ENCODE assay signal across 2 cellular contexts in the genomic region with DNA sequence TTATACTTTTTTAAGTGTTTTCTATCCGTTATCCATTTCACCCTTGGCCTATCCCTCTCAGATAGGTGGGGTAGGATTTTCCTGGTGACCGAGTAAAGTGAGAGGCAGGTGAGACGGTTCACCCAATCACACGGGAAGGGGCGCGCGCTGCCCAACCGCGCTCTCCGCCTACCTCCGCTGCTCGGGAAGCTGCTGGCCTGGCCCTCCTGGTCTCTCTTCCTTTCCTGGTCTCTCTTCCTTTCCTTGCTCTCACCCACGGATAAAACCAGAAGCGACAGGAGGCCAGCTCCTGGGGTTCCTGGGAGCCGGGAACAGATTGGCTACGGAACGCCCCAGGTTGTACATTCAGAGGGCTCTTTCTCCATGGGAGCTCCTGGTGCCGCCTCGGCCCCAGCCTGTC.
TF ChIP-seq lines count a peak whose summit lies in the region.

No MANE protein-coding gene starts in this region.

TF ChIP-seq in IMR-90, 13 proteins besides CTCF, POLR2A, EP300 and RAD21:
- TF ChIP-seq NFE2L2 (IDR thresholded peaks at IDR 0.05; ENCODE audit: low read depth, low read length), result no peak
- no peak for TF ChIP-seq SMC3 (IDR thresholded peaks at IDR 0.05; ENCODE audit: low read depth, low read length)
- TF ChIP-seq RCOR1 (IDR thresholded peaks at IDR 0.05; ENCODE audit: insufficient replicate concordance, low read length), result no peak
- TF ChIP-seq CHD1 (IDR thresholded peaks at IDR 0.05; ENCODE audit: low read depth, low read length), result no peak
- TF ChIP-seq FOS (IDR thresholded peaks at IDR 0.05; ENCODE audit: low read depth, low read length), result no peak

TF ChIP-seq in K562, 482 proteins besides CTCF, POLR2A, EP300 and RAD21:
- TF ChIP-seq, protein P1, sequence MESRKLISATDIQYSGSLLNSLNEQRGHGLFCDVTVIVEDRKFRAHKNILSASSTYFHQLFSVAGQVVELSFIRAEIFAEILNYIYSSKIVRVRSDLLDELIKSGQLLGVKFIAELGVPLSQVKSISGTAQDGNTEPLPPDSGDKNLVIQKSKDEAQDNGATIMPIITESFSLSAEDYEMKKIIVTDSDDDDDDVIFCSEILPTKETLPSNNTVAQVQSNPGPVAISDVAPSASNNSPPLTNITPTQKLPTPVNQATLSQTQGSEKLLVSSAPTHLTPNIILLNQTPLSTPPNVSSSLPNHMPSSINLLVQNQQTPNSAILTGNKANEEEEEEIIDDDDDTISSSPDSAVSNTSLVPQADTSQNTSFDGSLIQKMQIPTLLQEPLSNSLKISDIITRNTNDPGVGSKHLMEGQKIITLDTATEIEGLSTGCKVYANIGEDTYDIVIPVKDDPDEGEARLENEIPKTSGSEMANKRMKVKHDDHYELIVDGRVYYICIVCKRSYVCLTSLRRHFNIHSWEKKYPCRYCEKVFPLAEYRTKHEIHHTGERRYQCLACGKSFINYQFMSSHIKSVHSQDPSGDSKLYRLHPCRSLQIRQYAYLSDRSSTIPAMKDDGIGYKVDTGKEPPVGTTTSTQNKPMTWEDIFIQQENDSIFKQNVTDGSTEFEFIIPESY (CRISPR knock-in tag; IDR thresholded peaks at IDR 0.05), result peak; percentile 64
- TF ChIP-seq, protein P2, sequence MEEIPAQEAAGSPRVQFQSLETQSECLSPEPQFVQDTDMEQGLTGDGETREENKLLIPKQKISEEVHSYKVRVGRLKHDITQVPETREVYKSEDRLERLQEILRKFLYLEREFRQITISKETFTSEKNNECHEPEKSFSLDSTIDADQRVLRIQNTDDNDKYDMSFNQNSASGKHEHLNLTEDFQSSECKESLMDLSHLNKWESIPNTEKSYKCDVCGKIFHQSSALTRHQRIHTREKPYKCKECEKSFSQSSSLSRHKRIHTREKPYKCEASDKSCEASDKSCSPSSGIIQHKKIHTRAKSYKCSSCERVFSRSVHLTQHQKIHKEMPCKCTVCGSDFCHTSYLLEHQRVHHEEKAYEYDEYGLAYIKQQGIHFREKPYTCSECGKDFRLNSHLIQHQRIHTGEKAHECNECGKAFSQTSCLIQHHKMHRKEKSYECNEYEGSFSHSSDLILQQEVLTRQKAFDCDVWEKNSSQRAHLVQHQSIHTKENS (CRISPR knock-in tag; IDR thresholded peaks at IDR 0.05), result no peak
- TF ChIP-seq ZNF780A (CRISPR knock-in tag; IDR thresholded peaks at IDR 0.05) (no peak), ZNF445 (CRISPR knock-in tag; IDR thresholded peaks at IDR 0.05; ENCODE audit: low read depth) (no peak), ZNF785 (CRISPR knock-in tag; IDR thresholded peaks at IDR 0.05) (no peak), ZNF561 (CRISPR knock-in tag; conservative IDR thresholded peaks at IDR 0.05) (no peak), FOSL1 (tag; conservative IDR thresholded peaks at IDR 0.05) (no peak), ILK (tag; IDR thresholded peaks at IDR 0.05; ENCODE audit: borderline replicate concordance, low read depth) (no peak), CHD2 (IDR thresholded peaks at IDR 0.05; ENCODE audit: low read depth, low read length) (no peak), HMG20A (CRISPR knock-in tag; conservative IDR thresholded peaks at IDR 0.05) (no peak), MYNN (IDR thresholded peaks at IDR 0.05) (0 out of 2 replicates have a peak, but pooled peaks have one; percentile 5), MYNN (CRISPR knock-in tag; IDR thresholded peaks at IDR 0.05) (no peak)
- TF ChIP-seq, protein P3, sequence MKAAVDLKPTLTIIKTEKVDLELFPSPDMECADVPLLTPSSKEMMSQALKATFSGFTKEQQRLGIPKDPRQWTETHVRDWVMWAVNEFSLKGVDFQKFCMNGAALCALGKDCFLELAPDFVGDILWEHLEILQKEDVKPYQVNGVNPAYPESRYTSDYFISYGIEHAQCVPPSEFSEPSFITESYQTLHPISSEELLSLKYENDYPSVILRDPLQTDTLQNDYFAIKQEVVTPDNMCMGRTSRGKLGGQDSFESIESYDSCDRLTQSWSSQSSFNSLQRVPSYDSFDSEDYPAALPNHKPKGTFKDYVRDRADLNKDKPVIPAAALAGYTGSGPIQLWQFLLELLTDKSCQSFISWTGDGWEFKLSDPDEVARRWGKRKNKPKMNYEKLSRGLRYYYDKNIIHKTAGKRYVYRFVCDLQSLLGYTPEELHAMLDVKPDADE (conservative IDR thresholded peaks at IDR 0.05; ENCODE audit: control insufficient read depth, low read depth, low read length), result no peak
- TF ChIP-seq, protein P4, sequence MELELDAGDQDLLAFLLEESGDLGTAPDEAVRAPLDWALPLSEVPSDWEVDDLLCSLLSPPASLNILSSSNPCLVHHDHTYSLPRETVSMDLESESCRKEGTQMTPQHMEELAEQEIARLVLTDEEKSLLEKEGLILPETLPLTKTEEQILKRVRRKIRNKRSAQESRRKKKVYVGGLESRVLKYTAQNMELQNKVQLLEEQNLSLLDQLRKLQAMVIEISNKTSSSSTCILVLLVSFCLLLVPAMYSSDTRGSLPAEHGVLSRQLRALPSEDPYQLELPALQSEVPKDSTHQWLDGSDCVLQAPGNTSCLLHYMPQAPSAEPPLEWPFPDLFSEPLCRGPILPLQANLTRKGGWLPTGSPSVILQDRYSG (tag; conservative IDR thresholded peaks at IDR 0.05; ENCODE audit: low read depth), result no peak
- TF ChIP-seq, protein P5, sequence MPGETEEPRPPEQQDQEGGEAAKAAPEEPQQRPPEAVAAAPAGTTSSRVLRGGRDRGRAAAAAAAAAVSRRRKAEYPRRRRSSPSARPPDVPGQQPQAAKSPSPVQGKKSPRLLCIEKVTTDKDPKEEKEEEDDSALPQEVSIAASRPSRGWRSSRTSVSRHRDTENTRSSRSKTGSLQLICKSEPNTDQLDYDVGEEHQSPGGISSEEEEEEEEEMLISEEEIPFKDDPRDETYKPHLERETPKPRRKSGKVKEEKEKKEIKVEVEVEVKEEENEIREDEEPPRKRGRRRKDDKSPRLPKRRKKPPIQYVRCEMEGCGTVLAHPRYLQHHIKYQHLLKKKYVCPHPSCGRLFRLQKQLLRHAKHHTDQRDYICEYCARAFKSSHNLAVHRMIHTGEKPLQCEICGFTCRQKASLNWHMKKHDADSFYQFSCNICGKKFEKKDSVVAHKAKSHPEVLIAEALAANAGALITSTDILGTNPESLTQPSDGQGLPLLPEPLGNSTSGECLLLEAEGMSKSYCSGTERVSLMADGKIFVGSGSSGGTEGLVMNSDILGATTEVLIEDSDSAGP (CRISPR knock-in tag; IDR thresholded peaks at IDR 0.05), result no peak
- TF ChIP-seq, protein P6, sequence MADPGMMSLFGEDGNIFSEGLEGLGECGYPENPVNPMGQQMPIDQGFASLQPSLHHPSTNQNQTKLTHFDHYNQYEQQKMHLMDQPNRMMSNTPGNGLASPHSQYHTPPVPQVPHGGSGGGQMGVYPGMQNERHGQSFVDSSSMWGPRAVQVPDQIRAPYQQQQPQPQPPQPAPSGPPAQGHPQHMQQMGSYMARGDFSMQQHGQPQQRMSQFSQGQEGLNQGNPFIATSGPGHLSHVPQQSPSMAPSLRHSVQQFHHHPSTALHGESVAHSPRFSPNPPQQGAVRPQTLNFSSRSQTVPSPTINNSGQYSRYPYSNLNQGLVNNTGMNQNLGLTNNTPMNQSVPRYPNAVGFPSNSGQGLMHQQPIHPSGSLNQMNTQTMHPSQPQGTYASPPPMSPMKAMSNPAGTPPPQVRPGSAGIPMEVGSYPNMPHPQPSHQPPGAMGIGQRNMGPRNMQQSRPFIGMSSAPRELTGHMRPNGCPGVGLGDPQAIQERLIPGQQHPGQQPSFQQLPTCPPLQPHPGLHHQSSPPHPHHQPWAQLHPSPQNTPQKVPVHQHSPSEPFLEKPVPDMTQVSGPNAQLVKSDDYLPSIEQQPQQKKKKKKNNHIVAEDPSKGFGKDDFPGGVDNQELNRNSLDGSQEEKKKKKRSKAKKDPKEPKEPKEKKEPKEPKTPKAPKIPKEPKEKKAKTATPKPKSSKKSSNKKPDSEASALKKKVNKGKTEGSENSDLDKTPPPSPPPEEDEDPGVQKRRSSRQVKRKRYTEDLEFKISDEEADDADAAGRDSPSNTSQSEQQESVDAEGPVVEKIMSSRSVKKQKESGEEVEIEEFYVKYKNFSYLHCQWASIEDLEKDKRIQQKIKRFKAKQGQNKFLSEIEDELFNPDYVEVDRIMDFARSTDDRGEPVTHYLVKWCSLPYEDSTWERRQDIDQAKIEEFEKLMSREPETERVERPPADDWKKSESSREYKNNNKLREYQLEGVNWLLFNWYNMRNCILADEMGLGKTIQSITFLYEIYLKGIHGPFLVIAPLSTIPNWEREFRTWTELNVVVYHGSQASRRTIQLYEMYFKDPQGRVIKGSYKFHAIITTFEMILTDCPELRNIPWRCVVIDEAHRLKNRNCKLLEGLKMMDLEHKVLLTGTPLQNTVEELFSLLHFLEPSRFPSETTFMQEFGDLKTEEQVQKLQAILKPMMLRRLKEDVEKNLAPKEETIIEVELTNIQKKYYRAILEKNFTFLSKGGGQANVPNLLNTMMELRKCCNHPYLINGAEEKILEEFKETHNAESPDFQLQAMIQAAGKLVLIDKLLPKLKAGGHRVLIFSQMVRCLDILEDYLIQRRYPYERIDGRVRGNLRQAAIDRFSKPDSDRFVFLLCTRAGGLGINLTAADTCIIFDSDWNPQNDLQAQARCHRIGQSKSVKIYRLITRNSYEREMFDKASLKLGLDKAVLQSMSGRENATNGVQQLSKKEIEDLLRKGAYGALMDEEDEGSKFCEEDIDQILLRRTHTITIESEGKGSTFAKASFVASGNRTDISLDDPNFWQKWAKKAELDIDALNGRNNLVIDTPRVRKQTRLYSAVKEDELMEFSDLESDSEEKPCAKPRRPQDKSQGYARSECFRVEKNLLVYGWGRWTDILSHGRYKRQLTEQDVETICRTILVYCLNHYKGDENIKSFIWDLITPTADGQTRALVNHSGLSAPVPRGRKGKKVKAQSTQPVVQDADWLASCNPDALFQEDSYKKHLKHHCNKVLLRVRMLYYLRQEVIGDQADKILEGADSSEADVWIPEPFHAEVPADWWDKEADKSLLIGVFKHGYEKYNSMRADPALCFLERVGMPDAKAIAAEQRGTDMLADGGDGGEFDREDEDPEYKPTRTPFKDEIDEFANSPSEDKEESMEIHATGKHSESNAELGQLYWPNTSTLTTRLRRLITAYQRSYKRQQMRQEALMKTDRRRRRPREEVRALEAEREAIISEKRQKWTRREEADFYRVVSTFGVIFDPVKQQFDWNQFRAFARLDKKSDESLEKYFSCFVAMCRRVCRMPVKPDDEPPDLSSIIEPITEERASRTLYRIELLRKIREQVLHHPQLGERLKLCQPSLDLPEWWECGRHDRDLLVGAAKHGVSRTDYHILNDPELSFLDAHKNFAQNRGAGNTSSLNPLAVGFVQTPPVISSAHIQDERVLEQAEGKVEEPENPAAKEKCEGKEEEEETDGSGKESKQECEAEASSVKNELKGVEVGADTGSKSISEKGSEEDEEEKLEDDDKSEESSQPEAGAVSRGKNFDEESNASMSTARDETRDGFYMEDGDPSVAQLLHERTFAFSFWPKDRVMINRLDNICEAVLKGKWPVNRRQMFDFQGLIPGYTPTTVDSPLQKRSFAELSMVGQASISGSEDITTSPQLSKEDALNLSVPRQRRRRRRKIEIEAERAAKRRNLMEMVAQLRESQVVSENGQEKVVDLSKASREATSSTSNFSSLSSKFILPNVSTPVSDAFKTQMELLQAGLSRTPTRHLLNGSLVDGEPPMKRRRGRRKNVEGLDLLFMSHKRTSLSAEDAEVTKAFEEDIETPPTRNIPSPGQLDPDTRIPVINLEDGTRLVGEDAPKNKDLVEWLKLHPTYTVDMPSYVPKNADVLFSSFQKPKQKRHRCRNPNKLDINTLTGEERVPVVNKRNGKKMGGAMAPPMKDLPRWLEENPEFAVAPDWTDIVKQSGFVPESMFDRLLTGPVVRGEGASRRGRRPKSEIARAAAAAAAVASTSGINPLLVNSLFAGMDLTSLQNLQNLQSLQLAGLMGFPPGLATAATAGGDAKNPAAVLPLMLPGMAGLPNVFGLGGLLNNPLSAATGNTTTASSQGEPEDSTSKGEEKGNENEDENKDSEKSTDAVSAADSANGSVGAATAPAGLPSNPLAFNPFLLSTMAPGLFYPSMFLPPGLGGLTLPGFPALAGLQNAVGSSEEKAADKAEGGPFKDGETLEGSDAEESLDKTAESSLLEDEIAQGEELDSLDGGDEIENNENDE (IDR thresholded peaks at IDR 0.05; ENCODE audit: low read depth, low read length), result no peak
